20 cellular contexts compared by ENCODE assay signal in genomic region chr1:162872981-162873380, GRCh38. TPM values are rescaled to one million over a fixed set of nuclear protein-coding genes. Genes with fewer than 3 reads are reported as not detected.
"Had no signal": no experiment of that assay in that cellular context is flagged by ENCODE, and none has a peak within 500 bp of the region (broad histone marks: within the 10 kb centered on the region; RNA-seq: fewer than 3 reads in every experiment).

No MANE protein-coding gene starts in this region.

- H3K36me3 Mint-ChIP-seq: activated CD8-positive, alpha-beta memory T cell treated with anti-CD3 and anti-CD28 coated beads, Interleukin-2, amount 10 ng/mL, durations not matched to agents 7 days and 5 days; activated naive CD4-positive, alpha-beta T cell treated with anti-CD3 and anti-CD28 coated beads, Interleukin-2, amount 50 U/mL, for 24 hours had no signal

- DNase-seq: activated CD4-positive, alpha-beta T cell treated with anti-CD3 and anti-CD28 coated beads, Interleukin-2, amount 50 U/mL, for 48 hours; activated CD4-positive, CD25-positive, alpha-beta regulatory T cell treated with anti-CD3 and anti-CD28 coated beads, Interleukin-2, amount 50 U/mL, for 72 hours; activated CD8-positive, alpha-beta memory T cell treated with anti-CD3 and anti-CD28 coated beads, Interleukin-2, amount 10 ng/mL, durations not matched to agents 7 days and 5 days; activated effector memory CD4-positive, alpha-beta T cell treated with Interleukin-2 at 50 U/mL for 16 hours; activated T-cell treated with anti-CD3 and anti-CD28 coated beads, Interleukin-2, amount 50 U/mL, for 24 hours; foreskin melanocyte; heart left ventricle; ovary; stimulated activated CD4-positive, alpha-beta T cell treated with anti-CD3 and anti-CD28 coated beads, Interleukin-4, amount 100 ng/mL, for 4 hours; stomach; uterus had no signal

- H3K4me1 Mint-ChIP-seq: activated CD8-positive, alpha-beta memory T cell treated with anti-CD3 and anti-CD28 coated beads, Interleukin-2, amount 10 ng/mL, durations not matched to agents 7 days and 5 days; activated naive CD4-positive, alpha-beta T cell treated with anti-CD3 and anti-CD28 coated beads, Interleukin-2, amount 50 U/mL, for 24 hours had no signal

- H3K27ac Mint-ChIP-seq: activated CD8-positive, alpha-beta memory T cell treated with anti-CD3 and anti-CD28 coated beads, Interleukin-2, amount 10 ng/mL, durations not matched to agents 7 days and 5 days; activated naive CD4-positive, alpha-beta T cell treated with anti-CD3 and anti-CD28 coated beads, Interleukin-2, amount 50 U/mL, for 24 hours; activated T-cell treated with anti-CD3 and anti-CD28 coated beads, Interleukin-2, amount 50 U/mL, for 24 hours had no signal

- ATAC-seq: activated CD8-positive, alpha-beta memory T cell treated with anti-CD3 and anti-CD28 coated beads, Interleukin-2, amount 10 ng/mL, durations not matched to agents 7 days and 5 days; heart left ventricle had no signal

- H3K27ac ChIP-seq: breast epithelium, heart left ventricle, ovary, skin epidermis, uterus had no signal

- H3K27me3 ChIP-seq: ovary, stomach, uterus had no signal

- H3K9me3 ChIP-seq: breast epithelium, ovary, stomach, uterus had no signal

- H3K4me1 ChIP-seq: breast epithelium, heart left ventricle, uterus had no signal

- H3K4me3 ChIP-seq: breast epithelium, heart left ventricle, ovary, skin epidermis, stomach, uterus had no signal

- H3K36me3 ChIP-seq: breast epithelium, heart left ventricle, ovary, stomach, uterus had no signal

- H3K4me3 Mint-ChIP-seq: activated CD8-positive, alpha-beta memory T cell treated with anti-CD3 and anti-CD28 coated beads, Interleukin-2, amount 10 ng/mL, durations not matched to agents 7 days and 5 days; activated naive CD4-positive, alpha-beta T cell treated with anti-CD3 and anti-CD28 coated beads, Interleukin-2, amount 50 U/mL, for 24 hours; activated T-cell treated with anti-CD3 and anti-CD28 coated beads, Interleukin-2, amount 50 U/mL, for 24 hours had no signal

RNA-seq across cellular contexts. Expression of gene CCDC190, which starts 12.0 kb away (rescaled TPM):
- total RNA-seq: activated CD8-positive, alpha-beta memory T cell treated with anti-CD3 and anti-CD28 coated beads, Interleukin-2, amount 10 ng/mL, durations not matched to agents 7 days and 5 days; breast epithelium; kidney epithelial cell; lower leg skin; mesenteric fat pad; ovary; renal cortical epithelial cell; T-helper 2 cell treated with Interferon-gamma antibody and Interleukin-4, amounts not matched to agents 100 ng/mL and 5 ng/mL, for 36 hours had no signal
- polyA plus RNA-seq: neural cell had no signal
